Comparison of ENCODE assay signal across 21 cellular contexts in genomic region chr16:67977005-67977404, GRCh38. TPM values are rescaled to one million over a fixed set of nuclear protein-coding genes. Genes with fewer than 3 reads are reported as not detected.
"Had no signal": no experiment of that assay in that cellular context is flagged by ENCODE, and none has a peak within 500 bp of the region (broad histone marks: within the 10 kb centered on the region; RNA-seq: fewer than 3 reads in every experiment).

No MANE protein-coding gene starts in this region.

- H3K27ac ChIP-seq: KMS-11, SJSA1, SK-N-MC had no signal

- H3K36me3 ChIP-seq: SJSA1 had no signal

- DNase-seq: Kasumi-1; MM.1S; NCI-H1092 treated with DMSO at 0.1 percent for 48 hours; NCI-H1436; NCI-H1694 treated with DMSO at 0.1 percent for 48 hours; NCI-H1930; NCI-H2081; NCI-H2107; NCI-H2227 treated with DMSO at 0.1 percent for 48 hours; NCI-H526 treated with DMSO at 0.1 percent for 48 hours; NCI-H82; NK-92 treated with Interleukin-12 subunit alpha and Interleukin-12 subunit beta, amount 100 ng/mL, for 24 hours; PC-3; Right ventricle myocardium superior; SIG-M5 had no signal

- H3K27me3 ChIP-seq: SJSA1 had no signal

- H3K9me3 ChIP-seq: SJSA1 had no signal

- FAIRE-seq: K562 had no signal

- H3K9me3 Mint-ChIP-seq: IgD-negative memory B cell had no signal

- ATAC-seq: Panc1, PC-3 had no signal

- H3K4me3 ChIP-seq: K562, SJSA1, SK-N-MC had no signal

- H3K4me1 ChIP-seq: SJSA1 had no signal

- H3K36me3 Mint-ChIP-seq: IgD-negative memory B cell had no signal

- H3K4me2 ChIP-seq: KMS-11 had no signal

RNA-seq across cellular contexts. Expression of gene DPEP3, which starts 3.3 kb away (rescaled TPM):
- polyA plus RNA-seq: IgD-negative memory B cell, K562 had no signal

RNA-seq across cellular contexts. Expression of gene DPEP2NB, which starts 38.7 kb away (rescaled TPM):
- polyA plus RNA-seq: IgD-negative memory B cell, K562 had no signal
